Comparison of ENCODE assay signal across 8 cellular contexts in the genomic region with DNA sequence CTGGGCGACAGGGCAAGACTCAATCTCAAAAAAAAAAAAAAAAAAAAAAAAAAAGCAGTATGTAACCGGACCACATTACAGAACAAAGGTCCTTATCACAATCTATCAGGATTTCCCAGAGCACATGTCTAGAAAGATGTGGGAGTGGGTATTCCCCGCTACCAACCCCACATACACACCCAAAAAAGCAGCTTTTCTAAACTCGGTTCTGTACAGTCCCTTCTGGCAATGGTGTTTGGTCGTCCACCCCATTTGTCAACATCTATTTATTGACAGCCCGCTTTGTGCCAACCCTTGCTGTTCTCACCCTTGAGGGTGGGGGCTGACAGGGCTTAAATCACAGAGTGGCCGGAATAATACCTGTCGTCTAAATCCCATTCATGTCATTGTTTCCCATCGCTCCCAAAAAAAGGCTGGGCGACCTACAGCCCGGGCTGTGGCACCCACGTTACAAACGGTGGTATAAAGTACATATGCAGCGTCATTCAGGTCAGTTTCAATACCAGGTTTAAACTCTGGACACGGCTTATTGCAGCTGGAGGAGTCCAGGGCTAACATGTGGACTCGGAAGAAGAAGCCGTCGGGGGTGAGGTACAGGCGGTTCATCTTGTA. TPM values are rescaled to one million over a fixed set of nuclear protein-coding genes. Genes with fewer than 3 reads are reported as not detected.
DNase-seq lines count a peak whose midpoint lies in the region; ATAC-seq, FAIRE-seq and TF ChIP-seq lines count a peak whose summit lies in the region.

No MANE protein-coding gene starts in this region.

- peak overlapping the region; percentile 89 for H2AFZ ChIP-seq in astrocyte (ENCODE audit: low read depth, low read length)

- no peak for TF ChIP-seq CTCF in astrocyte (IDR thresholded peaks at IDR 0.05; ENCODE audit: insufficient read depth, low read depth, low read length)

- peaks cover 10% of the 10 kb centered on the region for H3K4me1 Mint-ChIP-seq in astrocyte (ENCODE audit: low read depth, unreplicated experiment)

- DNase-seq in COLO668 (lab: John Stamatoyannopoulos, UW; ENCODE audit: unreplicated experiment), result peak; percentile 26
- DNase-seq in astrocyte (ENCODE audit: low read depth), result no peak
- no peak for DNase-seq in left lobe of liver (ENCODE audit: low spot score)
- peak; percentile 62 for DNase-seq in superior temporal gyrus (ENCODE audit: extremely low spot score)
- DNase-seq in cortex of kidney (lab: John Stamatoyannopoulos, UW), result no peak
- no peak for DNase-seq in T1000 (lab: John Stamatoyannopoulos, UW)
- no peak for DNase-seq in SHP77 (lab: John Stamatoyannopoulos, UW)

- peak overlapping the region; percentile 87 for H3K4me3 ChIP-seq in astrocyte (ENCODE audit: insufficient read depth, low read depth, low read length)

- H3K27ac Mint-ChIP-seq in astrocyte (ENCODE audit: unreplicated experiment), result peak overlapping the region; percentile 96

- H3K4me2 ChIP-seq in astrocyte (ENCODE audit: low read length), result peak overlapping the region; percentile 86

- no peaks in the 10 kb centered on the region for H3K36me3 Mint-ChIP-seq in astrocyte (ENCODE audit: low read depth, unreplicated experiment)

- ATAC-seq in HG03354 (IDR thresholded peaks at IDR 0.05; ENCODE audit: poor library complexity, severe bottlenecking, unreplicated experiment) (peak; percentile 3), left lobe of liver (peak; percentile 50)

- FAIRE-seq in astrocyte (lab: Jason Lieb, UNC), result no peak

- H3K9me3 ChIP-seq in astrocyte (ENCODE audit: insufficient read depth, low read depth, low read length), result no peaks in the 10 kb centered on the region

- no peaks in the 10 kb centered on the region for H4K20me1 ChIP-seq in astrocyte (ENCODE audit: insufficient read depth, low read length)

- no peaks in the 10 kb centered on the region for H3K9me3 Mint-ChIP-seq in astrocyte (ENCODE audit: unreplicated experiment)

- no peaks in the 10 kb centered on the region for H3K79me2 ChIP-seq in astrocyte (ENCODE audit: insufficient read depth, low read length)

- H3K27me3 ChIP-seq in astrocyte (ENCODE audit: insufficient read depth, low read length), result no peaks in the 10 kb centered on the region

- peak overlapping the region; percentile 75 for H3K27ac ChIP-seq in astrocyte (ENCODE audit: low read depth, low read length)

- peaks cover 23% of the 10 kb centered on the region for H3K4me1 ChIP-seq in astrocyte (ENCODE audit: insufficient read depth, low read length)

- no peaks in the 10 kb centered on the region for H3K36me3 ChIP-seq in astrocyte (ENCODE audit: insufficient read depth, low read length)

- peak overlapping the region; percentile 94 for H3K4me3 Mint-ChIP-seq in astrocyte (ENCODE audit: unreplicated experiment)

- H3K27me3 Mint-ChIP-seq in astrocyte (ENCODE audit: low read depth, unreplicated experiment), result peaks cover 9% of the 10 kb centered on the region

- peak overlapping the region; percentile 89 for H3K9ac ChIP-seq in astrocyte (ENCODE audit: low read length)

RNA-seq across cellular contexts. Expression of gene C17orf58, which starts 3.6 kb away (rescaled TPM):
- total RNA-seq in astrocyte (8.5 and 9.2 TPM in 2 replicates), left lobe of liver (6.9 TPM)

RNA-seq across cellular contexts. Expression of gene KPNA2, which starts 42.9 kb away (rescaled TPM):
- total RNA-seq in astrocyte (183 and 208 TPM in 2 replicates), left lobe of liver (9.6 TPM)

Comparison
In these comparisons a context has a peak if more than half of its experiments do, and no peak if none do; other contexts are left out.
1. DNase-seq: peak in COLO668 (single experiment) and superior temporal gyrus (single experiment); none in astrocyte (single experiment), left lobe of liver (single experiment), cortex of kidney (single experiment), T1000 (single experiment) and SHP77 (0 of 2).
2. RNA of gene KPNA2, which starts 42.9 kb away (total RNA-seq): 183 to 208 TPM in astrocyte; 9.6 TPM in left lobe of liver (single experiment); every median in the first group is over 10 times any median in the second.